8 cellular contexts compared by ENCODE assay signal in the genomic region with DNA sequence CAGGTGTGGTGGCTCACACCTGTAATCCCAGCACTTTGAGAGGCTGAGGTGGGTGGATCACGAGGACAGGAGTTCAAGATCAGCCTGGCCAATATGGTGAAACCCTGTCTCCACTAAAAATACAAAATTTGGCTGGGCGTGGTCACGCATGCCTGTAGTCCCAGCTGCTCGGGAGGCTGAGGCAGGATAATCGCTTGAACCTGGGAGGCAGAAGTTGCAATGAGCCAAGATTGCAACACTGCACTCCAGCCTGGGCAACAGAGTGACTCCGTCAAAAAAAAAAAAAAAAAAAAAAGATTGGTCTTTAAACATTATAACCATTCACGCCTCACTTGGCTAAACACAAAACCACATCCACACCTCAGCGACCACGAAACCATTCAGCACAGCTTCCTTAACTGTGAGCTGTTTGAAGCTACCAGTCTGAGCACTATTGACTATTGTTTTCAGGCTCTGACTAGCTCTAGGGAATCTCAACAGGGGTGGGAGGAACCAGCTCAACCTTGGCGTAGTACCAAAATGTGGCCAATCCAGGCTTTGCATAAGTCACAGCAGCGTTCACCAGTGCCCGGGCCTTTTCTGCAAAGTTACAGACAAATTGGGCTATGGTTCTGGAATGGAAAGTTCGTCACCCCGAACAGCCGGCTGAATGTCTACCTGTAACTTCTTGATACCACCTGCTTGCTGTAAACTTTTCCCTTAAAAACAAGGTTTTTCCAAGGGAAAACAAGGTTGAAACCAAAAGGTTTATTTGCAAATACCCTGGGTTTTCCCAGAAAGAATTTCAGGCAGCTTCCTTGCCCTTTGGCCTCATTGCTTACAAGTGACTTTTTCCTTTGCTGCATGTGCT.
DNase-seq lines count a peak whose midpoint lies in the region; ATAC-seq lines count a peak whose summit lies in the region.

No MANE protein-coding gene starts in this region.

- peak; percentile 8 for DNase-seq in AML-193 (lab: John Stamatoyannopoulos, UW)
- DNase-seq in NCI-H2029 (lab: John Stamatoyannopoulos, UW): peak; percentile 88
- peak in 48 of 58 donors; percentile 5 to 88 (median 49) for DNase-seq in anterior cingulate cortex (lab: John Stamatoyannopoulos, UW)
- DNase-seq in kidney tubule cell (ENCODE audit: low spot score): peak; percentile 100
- no peak for DNase-seq in ecto neural progenitor cell (ENCODE audit: low spot score)
- DNase-seq in stimulated activated CD4-positive, alpha-beta T cell treated with anti-CD3 and anti-CD28 coated beads, Interleukin-4, amount 100 ng/mL, for 24 hours: no peak

- ATAC-seq in GM18867 (IDR thresholded peaks at IDR 0.05; ENCODE audit: unreplicated experiment) (peak; percentile 93), HG02970 (IDR thresholded peaks at IDR 0.05; ENCODE audit: low FRiP score, unreplicated experiment) (peak; percentile 82)

Comparison
In these comparisons a context has a peak if more than half of its experiments do, and no peak if none do; other contexts are left out.
1. DNase-seq: peak in AML-193 (2 of 2), NCI-H2029 (single experiment), anterior cingulate cortex (48 of 58) and kidney tubule cell (single experiment); none in ecto neural progenitor cell (single experiment) and stimulated activated CD4-positive, alpha-beta T cell treated with anti-CD3 and anti-CD28 coated beads, Interleukin-4, amount 100 ng/mL, for 24 hours (single experiment).